ENCODE assay signal across 9 cellular contexts in genomic region chr3:195094211-195094921, GRCh38.
A peak's percentile ranks its signal among the peaks of the same experiment; 100 is the strongest.
DNase-seq lines count a peak whose midpoint lies in the region; ATAC-seq, FAIRE-seq and TF ChIP-seq lines count a peak whose summit lies in the region.
"Had no signal": no experiment of that assay in that cellular context is flagged by ENCODE, and none has a peak within 500 bp of the region (broad histone marks: within the 10 kb centered on the region; RNA-seq: fewer than 3 reads in every experiment).

No MANE protein-coding gene starts in this region.

- no peaks in the 10 kb centered on the region for H3K36me3 Mint-ChIP-seq in natural killer cell treated with Interleukin-12 subunit alpha and Interleukin-12 subunit beta and Interleukin-15 and Interleukin-18, amount 100 ng/mL, for 72 hours

- no peaks in the 10 kb centered on the region for H3K9me3 Mint-ChIP-seq in natural killer cell treated with Interleukin-12 subunit alpha and Interleukin-12 subunit beta and Interleukin-15 and Interleukin-18, amount 100 ng/mL, for 72 hours

- H4K20me1 ChIP-seq in Karpas-422 (ENCODE audit: insufficient read depth, low read depth, low read length), result peaks cover 36% of the 10 kb centered on the region

- POLR2A ChIA-PET in HEK293 (lab: Yijun Ruan, JAX), result no interaction called here
- POLR2A ChIA-PET in Panc1 (lab: Charles Lee), result no interaction called here

- CTCF ChIA-PET in HEK293 (lab: Yijun Ruan, JAX) (interaction anchor here (0.7 kb wide), 1 partner anchor 412 kb away, joined by 3 read pairs; no protein-coding TSS in a partner anchor), Panc1 (lab: Charles Lee) (no interaction called here)

- TF ChIP-seq CTCF in HEK293 (tag by site-specific recombination; IDR thresholded peaks at IDR 0.05), result no peak
- no peak for TF ChIP-seq CTCF in Panc1 (IDR thresholded peaks at IDR 0.05)

- no peak overlapping the region for H3K4me3 Mint-ChIP-seq in natural killer cell treated with Interleukin-12 subunit alpha and Interleukin-12 subunit beta and Interleukin-15 and Interleukin-18, amount 100 ng/mL, for 72 hours

- BruUV-seq in Panc1 (replicated peaks; lab: Mats Ljungman, UMichigan), result no TSS peak

- H3K27ac ChIP-seq in HEK293 (ENCODE audit: extremely low read depth, low read depth, low read length) (no peak overlapping the region), Panc1 (ENCODE audit: low read length) (peak overlapping the region; percentile 73), Karpas-422 (ENCODE audit: low read length) (no peak overlapping the region)

- no peak overlapping the region for H3K4me2 ChIP-seq in Karpas-422 (ENCODE audit: low read depth, low read length, poor library complexity, severe bottlenecking)

- H3K9me2 ChIP-seq in Karpas-422 (replicated peaks; ENCODE audit: insufficient read depth, low read length), result no peaks in the 10 kb centered on the region

- peaks cover 0 to 22% of the 10 kb centered on the region in 2 donors for H3K4me1 Mint-ChIP-seq in natural killer cell treated with Interleukin-12 subunit alpha and Interleukin-12 subunit beta and Interleukin-15 and Interleukin-18, amount 100 ng/mL, for 72 hours (ENCODE audit: low read depth in 2 of 2)

- no peaks in the 10 kb centered on the region for H3K36me3 ChIP-seq in HEK293 (ENCODE audit: control insufficient read depth in 2 of 2, insufficient read depth in 1 of 2, low read length in 2 of 2)
- H3K36me3 ChIP-seq in Panc1 (ENCODE audit: control insufficient read depth, insufficient read depth, low read length), result no peaks in the 10 kb centered on the region
- no peaks in the 10 kb centered on the region for H3K36me3 ChIP-seq in Karpas-422 (ENCODE audit: insufficient read depth, low read length)
- H3K36me3 ChIP-seq in MG63, result no peaks in the 10 kb centered on the region

- DNase-seq in GM18507 (ENCODE audit: extremely low spot score, insufficient read length, low read depth) (peak; percentile 54), Panc1 (ENCODE audit: low read depth, low spot score) (no peak), HT-29 (ENCODE audit: low spot score) (no peak), Karpas-422 (no peak), MG63 (no peak)
- peak; percentile 47 for DNase-seq in natural killer cell treated with Interleukin-12 subunit alpha and Interleukin-12 subunit beta and Interleukin-15 and Interleukin-18, amount 100 ng/mL, for 72 hours (ENCODE audit: low spot score)

- H3K9me3 ChIP-seq in HEK293 (ENCODE audit: control insufficient read depth, insufficient read depth, low read depth, low read length), result no peaks in the 10 kb centered on the region
- H3K9me3 ChIP-seq in Panc1 (ENCODE audit: control insufficient read depth, insufficient read depth, low read depth, low read length), result no peaks in the 10 kb centered on the region
- no peaks in the 10 kb centered on the region for H3K9me3 ChIP-seq in Karpas-422 (ENCODE audit: low read length)
- H3K9me3 ChIP-seq in MG63, result no peaks in the 10 kb centered on the region

- in situ Hi-C loops in Panc1 (cut with HindIII; ENCODE audit: low pct_unique_long_range_greater_than_20kb, low sequenced_read_pairs), result no loop called here

- H3K79me2 ChIP-seq in Karpas-422 (ENCODE audit: low read length), result no peaks in the 10 kb centered on the region

- no peaks in the 10 kb centered on the region for H3K27me3 Mint-ChIP-seq in natural killer cell treated with Interleukin-12 subunit alpha and Interleukin-12 subunit beta and Interleukin-15 and Interleukin-18, amount 100 ng/mL, for 72 hours

- FAIRE-seq in GM18507 (lab: Jason Lieb, UNC), result peak; percentile 83
- FAIRE-seq: endometrium had no signal

- H3K4me3 ChIP-seq in HEK293 (ENCODE audit: low read depth, low read length), result no peak overlapping the region
- H3K4me3 ChIP-seq in Panc1 (ENCODE audit: low read depth in 2 of 2, low read length in 2 of 2), result no peak overlapping the region
- no peak overlapping the region for H3K4me3 ChIP-seq in Karpas-422 (ENCODE audit: low read length)
- no peak overlapping the region for H3K4me3 ChIP-seq in MG63

- H3K4me1 ChIP-seq in HEK293 (ENCODE audit: control insufficient read depth, insufficient read depth, low read length) (no peaks in the 10 kb centered on the region), Panc1 (ENCODE audit: control insufficient read depth, insufficient read depth, low read length) (peaks cover 42% of the 10 kb centered on the region), Karpas-422 (ENCODE audit: low read length) (peaks cover 13% of the 10 kb centered on the region)

- H3K27ac Mint-ChIP-seq in natural killer cell treated with Interleukin-12 subunit alpha and Interleukin-12 subunit beta and Interleukin-15 and Interleukin-18, amount 100 ng/mL, for 72 hours, result peak overlapping the region in 1 of 2 donors; percentile 86

- intact Hi-C loops in Panc1 (cut with micrococcal nuclease; ENCODE audit: unreplicated experiment), result no loop called here

- H3K27me3 ChIP-seq in Panc1 (ENCODE audit: control insufficient read depth, insufficient read depth, low read length) (no peaks in the 10 kb centered on the region), Karpas-422 (ENCODE audit: low read length) (no peaks in the 10 kb centered on the region), MG63 (no peaks in the 10 kb centered on the region)

- H3K9ac ChIP-seq in Karpas-422 (ENCODE audit: low read length), result no peak overlapping the region

- peak; percentile 67 for ATAC-seq in Panc1
- no peak for ATAC-seq in natural killer cell treated with Interleukin-12 subunit alpha and Interleukin-12 subunit beta and Interleukin-15 and Interleukin-18, amount 100 ng/mL, for 72 hours
- no peak for ATAC-seq in HG03280 (IDR thresholded peaks at IDR 0.05; ENCODE audit: unreplicated experiment)

- no peak overlapping the region for H2AFZ ChIP-seq in Karpas-422 (ENCODE audit: low read length)

TF ChIP-seq in HEK293, 187 proteins besides CTCF, POLR2A, EP300 and RAD21:
- TF ChIP-seq ZNF571 (tag by site-specific recombination; IDR thresholded peaks at IDR 0.05) (no peak), GLI2 (tag by site-specific recombination; IDR thresholded peaks at IDR 0.05; ENCODE audit: borderline replicate concordance, low read depth) (no peak), ZNF501 (tag by site-specific recombination; IDR thresholded peaks at IDR 0.05) (no peak), HOXA7 (CRISPR knock-in tag; IDR thresholded peaks at IDR 0.05; ENCODE audit: borderline replicate concordance) (no peak), ZNF560 (tag by site-specific recombination; IDR thresholded peaks at IDR 0.05; ENCODE audit: borderline replicate concordance) (no peak), ZNF239 (tag by site-specific recombination; IDR thresholded peaks at IDR 0.05) (no peak), EGR2 (tag by site-specific recombination; IDR thresholded peaks at IDR 0.05; ENCODE audit: low read depth) (peak; percentile 90), ZNF391 (tag by site-specific recombination; IDR thresholded peaks at IDR 0.05; ENCODE audit: borderline replicate concordance, low read depth) (no peak), KLF1 (tag by site-specific recombination; IDR thresholded peaks at IDR 0.05) (0 out of 2 replicates have a peak, but pooled peaks have one; percentile 19), SP2 (tag by site-specific recombination; IDR thresholded peaks at IDR 0.05) (no peak), ZFHX2 (tag by site-specific recombination; conservative IDR thresholded peaks at IDR 0.05) (peak; percentile 96), ZNF518A (tag by site-specific recombination; conservative IDR thresholded peaks at IDR 0.05; ENCODE audit: low read depth) (no peak)

Comparison
In these comparisons a context has a peak if more than half of its experiments do, and no peak if none do; other contexts are left out.
1. DNase-seq: peak in GM18507 (single experiment) and natural killer cell treated with Interleukin-12 subunit alpha and Interleukin-12 subunit beta and Interleukin-15 and Interleukin-18, amount 100 ng/mL, for 72 hours (single experiment); none in Panc1 (single experiment), HT-29 (single experiment), Karpas-422 (single experiment) and MG63 (single experiment).